ENCODE assay signal across 27 cellular contexts in the genomic region with DNA sequence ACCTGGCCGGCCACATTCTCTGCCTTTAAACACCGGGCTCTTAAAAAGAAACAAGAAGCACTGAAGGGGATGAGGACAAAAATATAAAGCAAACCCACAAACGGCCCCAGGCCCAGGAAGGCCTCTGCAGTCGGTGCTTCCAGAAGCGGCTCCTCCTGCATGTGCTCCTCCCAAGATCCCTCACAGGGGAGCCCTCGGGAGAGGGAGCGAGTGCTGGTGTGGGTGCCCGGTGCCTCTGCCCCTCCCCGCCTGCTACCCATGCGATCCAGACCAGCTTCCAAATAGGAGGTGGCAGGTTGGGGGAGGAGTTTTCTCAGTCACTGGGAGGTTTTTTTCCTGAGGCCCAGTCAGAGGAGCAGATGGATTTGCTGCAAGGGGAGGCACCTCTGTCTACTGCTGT.
"Had no signal": no experiment of that assay in that cellular context is flagged by ENCODE, and none has a peak within 500 bp of the region (broad histone marks: within the 10 kb centered on the region; RNA-seq: fewer than 3 reads in every experiment).

No MANE protein-coding gene starts in this region.

- H3K27ac ChIP-seq: ascending aorta, body of pancreas, KMS-11, Peyer's patch, RWPE1, SJSA1 had no signal

- H3K9me3 ChIP-seq: ascending aorta, body of pancreas, Peyer's patch, SJSA1 had no signal

- H3K9me3 Mint-ChIP-seq: activated B cell treated with CpG ODN at 0.5 μM for 24 hours; activated CD4-positive, alpha-beta memory T cell treated with anti-CD3 and anti-CD28 coated beads, Interleukin-2, amount 10 ng/mL, durations not matched to agents 7 days and 5 days; activated naive CD4-positive, alpha-beta T cell treated with anti-CD3 and anti-CD28 coated beads, Interleukin-2, amount 50 U/mL, for 24 hours; activated naive CD8-positive, alpha-beta T cell treated with anti-CD3 and anti-CD28 coated beads, Interleukin-2, amount 50 U/mL, for 24 hours; T-helper 1 cell treated with Interleukin-12 subunit alpha and Interleukin-12 subunit beta and Interleukin-4 antibody, amounts not matched to agents 30 μg/mL and 1 μg/mL, for 36 hours had no signal

- H3K27ac Mint-ChIP-seq: activated B cell treated with CpG ODN at 0.5 μM for 24 hours; activated CD4-positive, alpha-beta memory T cell treated with anti-CD3 and anti-CD28 coated beads, Interleukin-2, amount 10 ng/mL, durations not matched to agents 7 days and 5 days; activated naive CD4-positive, alpha-beta T cell treated with anti-CD3 and anti-CD28 coated beads, Interleukin-2, amount 50 U/mL, for 24 hours; activated naive CD8-positive, alpha-beta T cell treated with anti-CD3 and anti-CD28 coated beads, Interleukin-2, amount 50 U/mL, for 24 hours; T-helper 1 cell treated with Interleukin-12 subunit alpha and Interleukin-12 subunit beta and Interleukin-4 antibody, amounts not matched to agents 30 μg/mL and 1 μg/mL, for 36 hours had no signal

- H3K9ac ChIP-seq: KMS-11 had no signal

- H3K27me3 ChIP-seq: ascending aorta, body of pancreas, Peyer's patch, SJSA1 had no signal

- DNase-seq: activated B cell treated with CpG ODN at 0.5 μM for 24 hours; activated CD4-positive, alpha-beta memory T cell treated with anti-CD3 and anti-CD28 coated beads, Interleukin-2, amount 10 ng/mL, durations not matched to agents 7 days and 5 days; activated CD4-positive, alpha-beta T cell treated with anti-CD3 and anti-CD28 coated beads for 1 hour; activated CD4-positive, alpha-beta T cell treated with anti-CD3 and anti-CD28 coated beads, Interleukin-2, amount 50 U/mL, for 1 hour; activated naive CD8-positive, alpha-beta T cell treated with anti-CD3 and anti-CD28 coated beads, Interleukin-2, amount 50 U/mL, for 24 hours; activated T-cell treated with anti-CD3 and anti-CD28 coated beads for 4 hours; amniotic stem cell; body of pancreas; central memory CD4-positive, alpha-beta T cell; MV-4-11; NCI-H1092 treated with DMSO at 0.1 percent for 48 hours; NCI-H1417 treated with DMSO at 0.1 percent for 48 hours; NCI-H1694; NCI-H2029; NCI-H2107; NCI-H510A treated with DMSO at 0.1 percent for 48 hours; NCI-H69; NK-92 treated with Interleukin-12 subunit alpha and Interleukin-12 subunit beta, amount 100 ng/mL, for 24 hours; Peyer's patch; SHP77; T-helper 9 cell had no signal

- H3K27me3 Mint-ChIP-seq: activated B cell treated with CpG ODN at 0.5 μM for 24 hours; activated CD4-positive, alpha-beta memory T cell treated with anti-CD3 and anti-CD28 coated beads, Interleukin-2, amount 10 ng/mL, durations not matched to agents 7 days and 5 days; activated naive CD4-positive, alpha-beta T cell treated with anti-CD3 and anti-CD28 coated beads, Interleukin-2, amount 50 U/mL, for 24 hours; activated naive CD8-positive, alpha-beta T cell treated with anti-CD3 and anti-CD28 coated beads, Interleukin-2, amount 50 U/mL, for 24 hours had no signal

- H3K4me2 ChIP-seq: KMS-11 had no signal

- H3K4me3 ChIP-seq: ascending aorta, body of pancreas, Peyer's patch, SJSA1 had no signal

- H3K4me3 Mint-ChIP-seq: activated B cell treated with CpG ODN at 0.5 μM for 24 hours; activated CD4-positive, alpha-beta memory T cell treated with anti-CD3 and anti-CD28 coated beads, Interleukin-2, amount 10 ng/mL, durations not matched to agents 7 days and 5 days; activated naive CD4-positive, alpha-beta T cell treated with anti-CD3 and anti-CD28 coated beads, Interleukin-2, amount 50 U/mL, for 24 hours; activated naive CD8-positive, alpha-beta T cell treated with anti-CD3 and anti-CD28 coated beads, Interleukin-2, amount 50 U/mL, for 24 hours; T-helper 1 cell treated with Interleukin-12 subunit alpha and Interleukin-12 subunit beta and Interleukin-4 antibody, amounts not matched to agents 30 μg/mL and 1 μg/mL, for 36 hours had no signal

- ATAC-seq: activated naive CD8-positive, alpha-beta T cell treated with anti-CD3 and anti-CD28 coated beads, Interleukin-2, amount 50 U/mL, for 24 hours; body of pancreas had no signal
